ENCODE assay signal across 23 cellular contexts in the genomic region with DNA sequence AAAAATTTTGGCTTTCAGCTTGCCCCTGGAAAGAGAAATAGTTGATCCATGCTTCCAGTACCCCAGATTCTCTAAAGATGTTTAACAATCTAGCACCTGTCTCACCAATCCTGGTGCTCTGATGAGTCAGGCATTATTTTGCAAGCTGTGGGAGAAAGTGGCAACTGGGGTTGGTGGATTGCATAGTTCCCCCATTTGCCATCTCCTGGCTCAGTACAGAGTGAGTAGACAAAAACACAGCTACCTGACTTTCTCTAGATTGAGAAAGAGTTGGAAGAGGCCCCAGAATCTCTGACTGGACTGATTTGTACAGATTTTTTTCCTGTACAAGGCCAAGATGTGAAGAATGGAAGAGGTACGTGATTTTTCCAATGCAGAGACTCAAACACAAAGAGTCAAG.
DNase-seq lines count a peak whose midpoint lies in the region; ATAC-seq and TF ChIP-seq lines count a peak whose summit lies in the region.
"Had no signal": no experiment of that assay in that cellular context is flagged by ENCODE, and none has a peak within 500 bp of the region (broad histone marks: within the 10 kb centered on the region; RNA-seq: fewer than 3 reads in every experiment).

No MANE protein-coding gene starts in this region.

- no peak overlapping the region for H3K4me3 ChIP-seq in mesendoderm (ENCODE audit: low read length)
- H3K4me3 ChIP-seq: cardiac muscle cell, thoracic aorta had no signal

- no CpG with 5 or more reads among the region's 1 CpG for WGBS in mesendoderm (ENCODE audit: extremely low coverage, insufficient coverage, low lambda C conversion rate)

- DNase-seq in ELR (ENCODE audit: low read depth) (peak; percentile 3), NCI-H226 (peak; percentile 86), epithelial cell of prostate (ENCODE audit: low read depth, low spot score) (peak; percentile 54), myocyte (ENCODE audit: low read depth) (peak; percentile 89), SK-N-DZ (ENCODE audit: low spot score) (no peak), mesendoderm (no peak)
- DNase-seq: activated CD4-positive, alpha-beta T cell treated with anti-CD3 and anti-CD28 coated beads, Interleukin-2, amount 10 ng/mL, durations not matched to agents 24 days and 14 days; AML-193; CD8-positive, alpha-beta memory T cell; dermis blood vessel endothelial cell; DMS79; head of caudate nucleus; NCI-H146; NCI-H748 treated with DMSO at 0.1 percent for 48 hours; nephron progenitor cell; stimulated activated CD4-positive, alpha-beta T cell treated with anti-CD3 and anti-CD28 coated beads, Interleukin-1b, Interleukin-23, amount 100 ng/mL, for 48 hours had no signal

- no peak overlapping the region for H3K4me2 ChIP-seq in mesendoderm (ENCODE audit: low read length)

- H3K27ac ChIP-seq in epithelial cell of prostate (no peak overlapping the region), mesendoderm (ENCODE audit: low read depth, low read length) (no peak overlapping the region)
- H3K27ac ChIP-seq: cardiac muscle cell, thoracic aorta had no signal

- no peaks in the 10 kb centered on the region for H3K4me1 ChIP-seq in mesendoderm (ENCODE audit: control insufficient read depth, low read depth, low read length)

- no peak overlapping the region for H4K8ac ChIP-seq in mesendoderm (ENCODE audit: low read depth, low read length)

- no peak overlapping the region for H3K23ac ChIP-seq in mesendoderm (ENCODE audit: low read length)

- no peak overlapping the region for H2BK15ac ChIP-seq in mesendoderm (replicated peaks; ENCODE audit: low read depth)

- no peak overlapping the region for H3K4ac ChIP-seq in mesendoderm (ENCODE audit: low read depth, low read length)

- no peak overlapping the region for H4K5ac ChIP-seq in mesendoderm (ENCODE audit: low read length)

- no peaks in the 10 kb centered on the region for H3K79me2 ChIP-seq in mesendoderm (ENCODE audit: control insufficient read depth, insufficient read depth, low read length)

- no peak overlapping the region for H3K9ac ChIP-seq in mesendoderm (ENCODE audit: low read length)

- H2BK5ac ChIP-seq in mesendoderm (ENCODE audit: low read length), result no peak overlapping the region

- ATAC-seq in GM18858 (IDR thresholded peaks at IDR 0.05; ENCODE audit: unreplicated experiment) (no peak), SK-N-SH treated with all-trans-retinoic acid at 6 μM for 48 hours (no peak)
- ATAC-seq: HCT116; left lobe of liver; stimulated activated memory B cell treated with anti-CD40 and anti-IgM and Interleukin-4, amounts not matched to agents 10 μg/mL and 1 μg/mL and 100 μg/mL, for 72 hours had no signal

- H2AK5ac ChIP-seq in mesendoderm (ENCODE audit: low read length), result no peak overlapping the region

- H3K36me3 ChIP-seq in mesendoderm (ENCODE audit: control insufficient read depth, insufficient read depth, low read length), result no peaks in the 10 kb centered on the region
- H3K36me3 ChIP-seq: cardiac muscle cell, thoracic aorta had no signal

- H3K79me1 ChIP-seq in mesendoderm (ENCODE audit: low read length), result no peaks in the 10 kb centered on the region

- H3K18ac ChIP-seq in mesendoderm (ENCODE audit: low read length), result no peak overlapping the region

- H3K27me3 ChIP-seq in mesendoderm (ENCODE audit: insufficient read depth, low read length, poor library complexity), result no peaks in the 10 kb centered on the region
- H3K27me3 ChIP-seq: cardiac muscle cell had no signal

- no peak overlapping the region for H3K56ac ChIP-seq in mesendoderm (ENCODE audit: low read length)

- H2BK120ac ChIP-seq in mesendoderm (ENCODE audit: low read depth, low read length), result no peak overlapping the region

TF ChIP-seq in SK-N-SH treated with all-trans-retinoic acid at 6 μM for 48 hours, 23 proteins besides CTCF, POLR2A, EP300 and RAD21:
- TF ChIP-seq, protein P1, sequence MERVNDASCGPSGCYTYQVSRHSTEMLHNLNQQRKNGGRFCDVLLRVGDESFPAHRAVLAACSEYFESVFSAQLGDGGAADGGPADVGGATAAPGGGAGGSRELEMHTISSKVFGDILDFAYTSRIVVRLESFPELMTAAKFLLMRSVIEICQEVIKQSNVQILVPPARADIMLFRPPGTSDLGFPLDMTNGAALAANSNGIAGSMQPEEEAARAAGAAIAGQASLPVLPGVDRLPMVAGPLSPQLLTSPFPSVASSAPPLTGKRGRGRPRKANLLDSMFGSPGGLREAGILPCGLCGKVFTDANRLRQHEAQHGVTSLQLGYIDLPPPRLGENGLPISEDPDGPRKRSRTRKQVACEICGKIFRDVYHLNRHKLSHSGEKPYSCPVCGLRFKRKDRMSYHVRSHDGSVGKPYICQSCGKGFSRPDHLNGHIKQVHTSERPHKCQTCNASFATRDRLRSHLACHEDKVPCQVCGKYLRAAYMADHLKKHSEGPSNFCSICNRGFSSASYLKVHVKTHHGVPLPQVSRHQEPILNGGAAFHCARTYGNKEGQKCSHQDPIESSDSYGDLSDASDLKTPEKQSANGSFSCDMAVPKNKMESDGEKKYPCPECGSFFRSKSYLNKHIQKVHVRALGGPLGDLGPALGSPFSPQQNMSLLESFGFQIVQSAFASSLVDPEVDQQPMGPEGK (CRISPR knock-in tag; IDR thresholded peaks at IDR 0.05; ENCODE audit: borderline replicate concordance), result no peak
- TF ChIP-seq ARNTL (CRISPR knock-in tag; IDR thresholded peaks at IDR 0.05; ENCODE audit: borderline replicate concordance, low read depth) (no peak), ZFP3 (CRISPR knock-in tag; IDR thresholded peaks at IDR 0.05) (no peak)

Comparison
In these comparisons a context has a peak if more than half of its experiments do, and no peak if none do; other contexts are left out.
1. DNase-seq: peak in ELR (single experiment), NCI-H226 (single experiment), epithelial cell of prostate (single experiment) and myocyte (single experiment); none in SK-N-DZ (single experiment) and mesendoderm (single experiment).